17 cellular contexts compared by ENCODE assay signal in genomic region chr2:160345102-160345501, GRCh38.
DNase-seq lines count a peak whose midpoint lies in the region; ATAC-seq and TF ChIP-seq lines count a peak whose summit lies in the region.
"Had no signal": no experiment of that assay in that cellular context is flagged by ENCODE, and none has a peak within 500 bp of the region (broad histone marks: within the 10 kb centered on the region; RNA-seq: fewer than 3 reads in every experiment).

No MANE protein-coding gene starts in this region.

- H3K4me3 Mint-ChIP-seq in CD14-positive monocyte (peak overlapping the region; percentile 17 to 82), T-helper 17 cell (peak overlapping the region; percentile 5), memory B cell (no peak overlapping the region), endothelial cell (ENCODE audit: unreplicated experiment) (no peak overlapping the region)
- peak overlapping the region in 6 of 8 donors; percentile 4 to 77 (median 72) for H3K4me3 Mint-ChIP-seq in CD4-positive, alpha-beta memory T cell
- H3K4me3 Mint-ChIP-seq: H9, WTC11 had no signal

- H3K36me3 Mint-ChIP-seq in CD14-positive monocyte, result peaks cover 22 to 23% of the 10 kb centered on the region in 2 donors
- H3K36me3 Mint-ChIP-seq in CD4-positive, alpha-beta memory T cell, result peaks cover 4 to 14% of the 10 kb centered on the region in 2 donors
- H3K36me3 Mint-ChIP-seq in T-helper 17 cell (ENCODE audit: low read depth), result peaks cover 6% of the 10 kb centered on the region
- peaks cover 16% of the 10 kb centered on the region for H3K36me3 Mint-ChIP-seq in memory B cell
- peaks cover 3% of the 10 kb centered on the region for H3K36me3 Mint-ChIP-seq in endothelial cell (ENCODE audit: low read depth, unreplicated experiment)
- H3K36me3 Mint-ChIP-seq: WTC11 had no signal

- H3K4me1 Mint-ChIP-seq in CD14-positive monocyte, result peaks cover 44% of the 10 kb centered on the region
- H3K4me1 Mint-ChIP-seq in CD4-positive, alpha-beta memory T cell, result peaks cover 55 to 94% (median 82%) of the 10 kb centered on the region in 4 donors
- peaks cover 57% of the 10 kb centered on the region for H3K4me1 Mint-ChIP-seq in T-helper 17 cell
- peaks cover 15% of the 10 kb centered on the region for H3K4me1 Mint-ChIP-seq in memory B cell
- peaks cover 24% of the 10 kb centered on the region for H3K4me1 Mint-ChIP-seq in endothelial cell (ENCODE audit: unreplicated experiment)

- CTCF ChIA-PET in CD4-positive, alpha-beta memory T cell (lab: Charles Lee; ENCODE audit: partially characterized antibody), result interaction anchor here (1.1 to 3.9 kb wide), 4 partner anchors 8 to 650 kb away, joined by 3 to 15 read pairs (median 8); no protein-coding TSS in a partner anchor

- H3K27ac Mint-ChIP-seq in CD14-positive monocyte, result peak overlapping the region; percentile 74 to 94 (median 85)
- peak overlapping the region; percentile 30 to 73 (median 47) for H3K27ac Mint-ChIP-seq in CD4-positive, alpha-beta memory T cell
- peak overlapping the region; percentile 68 for H3K27ac Mint-ChIP-seq in T-helper 17 cell
- peak overlapping the region; percentile 58 for H3K27ac Mint-ChIP-seq in memory B cell
- H3K27ac Mint-ChIP-seq in endothelial cell (ENCODE audit: unreplicated experiment), result no peak overlapping the region
- H3K27ac Mint-ChIP-seq: H9, WTC11 had no signal

- intact Hi-C loops in CD14-positive monocyte (cut with micrococcal nuclease), result loop anchor here in 1 of 2 donors (10.0 kb wide), 1 partner anchor 60 kb away; no protein-coding TSS in a partner anchor
- intact Hi-C loops in CD4-positive, alpha-beta memory T cell (cut with micrococcal nuclease), result no loop called here

- peaks cover 79% of the 10 kb centered on the region for H3K4me1 ChIP-seq in CD4-positive, alpha-beta memory T cell (ENCODE audit: insufficient read depth, low read length)
- H3K4me1 ChIP-seq: body of pancreas, pancreas, Peyer's patch had no signal

- H3K9me3 ChIP-seq in CD4-positive, alpha-beta memory T cell (ENCODE audit: control insufficient read depth in 1 of 2, low read length in 2 of 2), result no peaks in the 10 kb centered on the region
- no peaks in the 10 kb centered on the region for H3K9me3 ChIP-seq in T-helper 17 cell (ENCODE audit: control insufficient read depth, low read length, poor library complexity, severe bottlenecking)
- H3K9me3 ChIP-seq: body of pancreas, pancreas, Peyer's patch had no signal

- no peaks in the 10 kb centered on the region for H3K36me3 ChIP-seq in CD4-positive, alpha-beta memory T cell (ENCODE audit: insufficient read depth, low read length)
- H3K36me3 ChIP-seq: pancreas, Peyer's patch had no signal

- H3K4me3 ChIP-seq in CD4-positive, alpha-beta memory T cell (ENCODE audit: low read length in 2 of 2), result no peak overlapping the region
- H3K4me3 ChIP-seq: body of pancreas, pancreas, Peyer's patch had no signal

- no peaks in the 10 kb centered on the region for H3K27me3 ChIP-seq in CD4-positive, alpha-beta memory T cell (ENCODE audit: insufficient read depth, low read length)
- H3K27me3 ChIP-seq: body of pancreas, pancreas, Peyer's patch had no signal

- H3K27ac ChIP-seq in CD4-positive, alpha-beta memory T cell (ENCODE audit: low read depth, low read length), result no peak overlapping the region
- H3K27ac ChIP-seq: body of pancreas, C4-2B, pancreas, Peyer's patch had no signal

- TF ChIP-seq CTCF in CD14-positive monocyte (IDR thresholded peaks at IDR 0.05), result no peak
- no peak for TF ChIP-seq CTCF in endothelial cell (IDR thresholded peaks at IDR 0.05; ENCODE audit: unreplicated experiment)

- H3K27me3 Mint-ChIP-seq in CD14-positive monocyte (ENCODE audit: low read depth in 3 of 3), result no peaks in the 10 kb centered on the region
- H3K27me3 Mint-ChIP-seq in CD4-positive, alpha-beta memory T cell, result no peaks in the 10 kb centered on the region
- H3K27me3 Mint-ChIP-seq in T-helper 17 cell, result no peaks in the 10 kb centered on the region
- no peaks in the 10 kb centered on the region for H3K27me3 Mint-ChIP-seq in memory B cell
- H3K27me3 Mint-ChIP-seq in endothelial cell (ENCODE audit: unreplicated experiment), result no peaks in the 10 kb centered on the region

- H3K9me3 Mint-ChIP-seq in CD14-positive monocyte (no peaks in the 10 kb centered on the region), memory B cell (no peaks in the 10 kb centered on the region), endothelial cell (ENCODE audit: unreplicated experiment) (no peaks in the 10 kb centered on the region)
- no peaks in the 10 kb centered on the region for H3K9me3 Mint-ChIP-seq in CD4-positive, alpha-beta memory T cell
- H3K9me3 Mint-ChIP-seq: H9, WTC11 had no signal

- POLR2A ChIA-PET in CD4-positive, alpha-beta memory T cell (lab: Charles Lee; ENCODE audit: partially characterized antibody), result interaction anchor here (1.2 to 2.1 kb wide), 2 partner anchors 10 to 66 kb away, joined by 3 to 4 read pairs; no protein-coding TSS in a partner anchor

- no peak for DNase-seq in CD14-positive monocyte (ENCODE audit: low spot score)
- DNase-seq in CD4-positive, alpha-beta memory T cell, result no peak
- DNase-seq in T-helper 17 cell, result no peak
- no peak for DNase-seq in memory B cell (ENCODE audit: low spot score in 2 of 2)
- DNase-seq in endothelial cell (ENCODE audit: low spot score), result no peak
- DNase-seq in NCI-H2107 treated with DMSO at 0.1 percent for 48 hours (lab: John Stamatoyannopoulos, UW; ENCODE audit: unreplicated experiment), result no peak
- DNase-seq in DMS 273 treated with DMSO at 0.1 percent for 48 hours (lab: John Stamatoyannopoulos, UW), result no peak
- DNase-seq: body of pancreas, H9, kidney glomerular epithelial cell, NCI-H187 treated with DMSO at 0.1 percent for 48 hours, NCI-H510A treated with DMSO at 0.1 percent for 48 hours, pancreas, Peyer's patch had no signal

- ATAC-seq in T-helper 17 cell (peak; percentile 40), memory B cell (ENCODE audit: low read depth) (no peak), HG03565 (IDR thresholded peaks at IDR 0.05; ENCODE audit: unreplicated experiment) (no peak)
- ATAC-seq: body of pancreas, pancreas, WTC11 had no signal

Comparison
In these comparisons a context has a peak if more than half of its experiments do, and no peak if none do; other contexts are left out.
1. H3K4me3 Mint-ChIP-seq: peak in CD14-positive monocyte (2 of 2), CD4-positive, alpha-beta memory T cell (6 of 8) and T-helper 17 cell (single experiment); none in memory B cell (single experiment) and endothelial cell (single experiment).